In the genomic region with DNA sequence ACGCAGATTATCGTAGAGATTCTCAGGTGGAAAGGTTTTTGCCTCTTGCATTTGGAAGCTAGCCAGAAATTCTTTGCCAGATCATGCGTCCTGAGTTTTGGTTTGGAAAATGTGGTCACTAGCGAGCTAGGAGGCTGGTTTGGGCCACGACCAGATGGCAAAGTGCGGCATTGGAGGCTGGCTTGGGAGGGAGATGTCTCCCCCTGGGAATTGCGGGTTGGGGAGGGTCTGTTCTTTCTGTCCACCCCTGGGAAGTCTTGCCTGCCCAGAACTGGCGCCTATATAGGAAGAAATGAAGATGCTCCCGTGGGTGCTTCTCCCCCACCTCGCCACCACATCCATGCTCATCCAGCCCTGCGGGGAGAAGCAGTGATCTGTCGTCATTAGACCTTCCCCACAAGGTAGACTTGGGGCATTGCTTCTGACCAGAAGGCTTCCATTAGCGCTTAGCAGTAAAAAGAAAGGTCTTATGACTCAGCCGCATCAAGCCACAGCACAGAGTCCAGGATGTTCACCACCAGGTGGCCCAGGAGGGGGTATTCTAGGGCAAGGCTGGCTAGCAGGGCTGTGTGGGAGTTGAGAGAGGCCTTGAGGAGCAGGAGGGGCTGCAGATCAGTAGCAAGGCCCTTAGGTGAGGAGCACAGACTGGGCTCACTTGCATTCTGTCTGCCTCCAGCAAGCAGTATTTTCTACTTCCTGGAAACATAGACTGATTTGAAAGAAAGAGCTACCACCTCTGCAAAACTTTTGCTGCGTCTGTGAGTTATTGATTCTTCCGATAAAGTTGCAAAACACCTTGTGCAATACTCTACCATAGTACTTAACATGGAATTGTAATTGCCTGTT, we compare ENCODE assay signal across 1 cellular context.
TF ChIP-seq lines count a peak whose summit lies in the region.

No MANE protein-coding gene starts in this region.

TF ChIP-seq in GM12878, 131 proteins besides CTCF, POLR2A, EP300 and RAD21 (continued from another document and continues in another):
- TF ChIP-seq EGR1 (IDR thresholded peaks at IDR 0.05; ENCODE audit: borderline replicate concordance in 1 of 2, low read depth in 2 of 2, low read length in 2 of 2) (peak in 1 of 2 experiments; percentile 57; a peak in 1 of 3 replicates), SKIL (IDR thresholded peaks at IDR 0.05; ENCODE audit: low read depth, poor library complexity, severe bottlenecking) (peak; percentile 56), USF1 (IDR thresholded peaks at IDR 0.05; ENCODE audit: borderline replicate concordance, extremely low read length, insufficient read depth, low read depth, low read length) (no peak), BCLAF1 (IDR thresholded peaks at IDR 0.05) (no peak), IRF5 (IDR thresholded peaks at IDR 0.05; ENCODE audit: borderline replicate concordance) (no peak), DPF2 (IDR thresholded peaks at IDR 0.05) (peak; percentile 66; the same call in 1 of the 2 replicates), RCOR1 (conservative IDR thresholded peaks at IDR 0.05; ENCODE audit: low read depth, low read length) (no peak), MAX (IDR thresholded peaks at IDR 0.05; ENCODE audit: low read depth, low read length) (no peak), ZZZ3 (IDR thresholded peaks at IDR 0.05; ENCODE audit: control insufficient read depth, insufficient read length, low read depth) (no peak), NFYA (IDR thresholded peaks at IDR 0.05; ENCODE audit: borderline replicate concordance, low read depth, low read length) (no peak), RAD51 (IDR thresholded peaks at IDR 0.05) (no peak), NKRF (conservative IDR thresholded peaks at IDR 0.05) (no peak), SREBF2 (IDR thresholded peaks at IDR 0.05; ENCODE audit: low read length) (no peak), ZNF384 (IDR thresholded peaks at IDR 0.05; ENCODE audit: borderline replicate concordance, low read depth, low read length) (no peak), BACH1 (IDR thresholded peaks at IDR 0.05; ENCODE audit: borderline replicate concordance) (peak; percentile 15; the same call in 1 of the 2 replicates), HDAC6 (IDR thresholded peaks at IDR 0.05; ENCODE audit: unreplicated experiment) (no peak), GABPA (IDR thresholded peaks at IDR 0.05; ENCODE audit: low read depth) (no peak), SMARCA5 (IDR thresholded peaks at IDR 0.05) (peak; percentile 47; the same call in 1 of the 2 replicates), BMI1 (IDR thresholded peaks at IDR 0.05; ENCODE audit: borderline replicate concordance) (no peak), FOS (IDR thresholded peaks at IDR 0.05; ENCODE audit: borderline replicate concordance, extremely low read depth, insufficient read length) (no peak), YBX1 (IDR thresholded peaks at IDR 0.05) (no peak), NR2F1 (conservative IDR thresholded peaks at IDR 0.05) (0 out of 2 replicates have a peak, but pooled peaks have one; percentile 41), TARDBP (IDR thresholded peaks at IDR 0.05; ENCODE audit: borderline replicate concordance) (no peak), ATF2 (IDR thresholded peaks at IDR 0.05; ENCODE audit: low read length) (no peak), ATF7 (IDR thresholded peaks at IDR 0.05; ENCODE audit: low read depth) (peak; percentile 67), WRNIP1 (IDR thresholded peaks at IDR 0.05; ENCODE audit: borderline replicate concordance, low read depth, low read length) (no peak)
- TF ChIP-seq, protein P1, sequence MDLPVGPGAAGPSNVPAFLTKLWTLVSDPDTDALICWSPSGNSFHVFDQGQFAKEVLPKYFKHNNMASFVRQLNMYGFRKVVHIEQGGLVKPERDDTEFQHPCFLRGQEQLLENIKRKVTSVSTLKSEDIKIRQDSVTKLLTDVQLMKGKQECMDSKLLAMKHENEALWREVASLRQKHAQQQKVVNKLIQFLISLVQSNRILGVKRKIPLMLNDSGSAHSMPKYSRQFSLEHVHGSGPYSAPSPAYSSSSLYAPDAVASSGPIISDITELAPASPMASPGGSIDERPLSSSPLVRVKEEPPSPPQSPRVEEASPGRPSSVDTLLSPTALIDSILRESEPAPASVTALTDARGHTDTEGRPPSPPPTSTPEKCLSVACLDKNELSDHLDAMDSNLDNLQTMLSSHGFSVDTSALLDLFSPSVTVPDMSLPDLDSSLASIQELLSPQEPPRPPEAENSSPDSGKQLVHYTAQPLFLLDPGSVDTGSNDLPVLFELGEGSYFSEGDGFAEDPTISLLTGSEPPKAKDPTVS (IDR thresholded peaks at IDR 0.05; ENCODE audit: low read depth, low read length), result no peak
- TF ChIP-seq, protein P2, sequence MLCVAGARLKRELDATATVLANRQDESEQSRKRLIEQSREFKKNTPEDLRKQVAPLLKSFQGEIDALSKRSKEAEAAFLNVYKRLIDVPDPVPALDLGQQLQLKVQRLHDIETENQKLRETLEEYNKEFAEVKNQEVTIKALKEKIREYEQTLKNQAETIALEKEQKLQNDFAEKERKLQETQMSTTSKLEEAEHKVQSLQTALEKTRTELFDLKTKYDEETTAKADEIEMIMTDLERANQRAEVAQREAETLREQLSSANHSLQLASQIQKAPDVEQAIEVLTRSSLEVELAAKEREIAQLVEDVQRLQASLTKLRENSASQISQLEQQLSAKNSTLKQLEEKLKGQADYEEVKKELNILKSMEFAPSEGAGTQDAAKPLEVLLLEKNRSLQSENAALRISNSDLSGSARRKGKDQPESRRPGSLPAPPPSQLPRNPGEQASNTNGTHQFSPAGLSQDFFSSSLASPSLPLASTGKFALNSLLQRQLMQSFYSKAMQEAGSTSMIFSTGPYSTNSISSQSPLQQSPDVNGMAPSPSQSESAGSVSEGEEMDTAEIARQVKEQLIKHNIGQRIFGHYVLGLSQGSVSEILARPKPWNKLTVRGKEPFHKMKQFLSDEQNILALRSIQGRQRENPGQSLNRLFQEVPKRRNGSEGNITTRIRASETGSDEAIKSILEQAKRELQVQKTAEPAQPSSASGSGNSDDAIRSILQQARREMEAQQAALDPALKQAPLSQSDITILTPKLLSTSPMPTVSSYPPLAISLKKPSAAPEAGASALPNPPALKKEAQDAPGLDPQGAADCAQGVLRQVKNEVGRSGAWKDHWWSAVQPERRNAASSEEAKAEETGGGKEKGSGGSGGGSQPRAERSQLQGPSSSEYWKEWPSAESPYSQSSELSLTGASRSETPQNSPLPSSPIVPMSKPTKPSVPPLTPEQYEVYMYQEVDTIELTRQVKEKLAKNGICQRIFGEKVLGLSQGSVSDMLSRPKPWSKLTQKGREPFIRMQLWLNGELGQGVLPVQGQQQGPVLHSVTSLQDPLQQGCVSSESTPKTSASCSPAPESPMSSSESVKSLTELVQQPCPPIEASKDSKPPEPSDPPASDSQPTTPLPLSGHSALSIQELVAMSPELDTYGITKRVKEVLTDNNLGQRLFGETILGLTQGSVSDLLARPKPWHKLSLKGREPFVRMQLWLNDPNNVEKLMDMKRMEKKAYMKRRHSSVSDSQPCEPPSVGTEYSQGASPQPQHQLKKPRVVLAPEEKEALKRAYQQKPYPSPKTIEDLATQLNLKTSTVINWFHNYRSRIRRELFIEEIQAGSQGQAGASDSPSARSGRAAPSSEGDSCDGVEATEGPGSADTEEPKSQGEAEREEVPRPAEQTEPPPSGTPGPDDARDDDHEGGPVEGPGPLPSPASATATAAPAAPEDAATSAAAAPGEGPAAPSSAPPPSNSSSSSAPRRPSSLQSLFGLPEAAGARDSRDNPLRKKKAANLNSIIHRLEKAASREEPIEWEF (IDR thresholded peaks at IDR 0.05; ENCODE audit: insufficient replicate concordance, low read depth, low read length), result no peak
- TF ChIP-seq, protein P3, sequence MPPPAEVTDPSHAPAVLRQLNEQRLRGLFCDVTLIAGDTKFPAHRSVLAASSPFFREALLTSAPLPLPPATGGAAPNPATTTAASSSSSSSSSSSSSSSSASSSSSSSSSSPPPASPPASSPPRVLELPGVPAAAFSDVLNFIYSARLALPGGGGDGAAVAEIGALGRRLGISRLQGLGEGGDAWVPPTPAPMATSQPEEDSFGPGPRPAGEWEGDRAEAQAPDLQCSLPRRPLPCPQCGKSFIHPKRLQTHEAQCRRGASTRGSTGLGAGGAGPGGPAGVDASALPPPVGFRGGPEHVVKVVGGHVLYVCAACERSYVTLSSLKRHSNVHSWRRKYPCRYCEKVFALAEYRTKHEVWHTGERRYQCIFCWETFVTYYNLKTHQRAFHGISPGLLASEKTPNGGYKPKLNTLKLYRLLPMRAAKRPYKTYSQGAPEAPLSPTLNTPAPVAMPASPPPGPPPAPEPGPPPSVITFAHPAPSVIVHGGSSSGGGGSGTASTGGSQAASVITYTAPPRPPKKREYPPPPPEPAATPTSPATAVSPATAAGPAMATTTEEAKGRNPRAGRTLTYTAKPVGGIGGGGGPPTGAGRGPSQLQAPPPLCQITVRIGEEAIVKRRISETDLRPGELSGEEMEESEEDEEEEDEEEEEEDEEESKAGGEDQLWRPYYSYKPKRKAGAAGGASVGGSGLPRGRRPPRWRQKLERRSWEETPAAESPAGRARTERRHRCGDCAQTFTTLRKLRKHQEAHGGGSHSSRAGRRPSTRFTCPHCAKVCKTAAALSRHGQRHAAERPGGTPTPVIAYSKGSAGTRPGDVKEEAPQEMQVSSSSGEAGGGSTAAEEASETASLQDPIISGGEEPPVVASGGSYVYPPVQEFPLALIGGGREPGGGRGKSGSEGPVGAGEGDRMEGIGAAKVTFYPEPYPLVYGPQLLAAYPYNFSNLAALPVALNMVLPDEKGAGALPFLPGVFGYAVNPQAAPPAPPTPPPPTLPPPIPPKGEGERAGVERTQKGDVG (CRISPR knock-in tag; IDR thresholded peaks at IDR 0.05), result no peak
